ENCODE assay signal across 14 cellular contexts in the genomic region with DNA sequence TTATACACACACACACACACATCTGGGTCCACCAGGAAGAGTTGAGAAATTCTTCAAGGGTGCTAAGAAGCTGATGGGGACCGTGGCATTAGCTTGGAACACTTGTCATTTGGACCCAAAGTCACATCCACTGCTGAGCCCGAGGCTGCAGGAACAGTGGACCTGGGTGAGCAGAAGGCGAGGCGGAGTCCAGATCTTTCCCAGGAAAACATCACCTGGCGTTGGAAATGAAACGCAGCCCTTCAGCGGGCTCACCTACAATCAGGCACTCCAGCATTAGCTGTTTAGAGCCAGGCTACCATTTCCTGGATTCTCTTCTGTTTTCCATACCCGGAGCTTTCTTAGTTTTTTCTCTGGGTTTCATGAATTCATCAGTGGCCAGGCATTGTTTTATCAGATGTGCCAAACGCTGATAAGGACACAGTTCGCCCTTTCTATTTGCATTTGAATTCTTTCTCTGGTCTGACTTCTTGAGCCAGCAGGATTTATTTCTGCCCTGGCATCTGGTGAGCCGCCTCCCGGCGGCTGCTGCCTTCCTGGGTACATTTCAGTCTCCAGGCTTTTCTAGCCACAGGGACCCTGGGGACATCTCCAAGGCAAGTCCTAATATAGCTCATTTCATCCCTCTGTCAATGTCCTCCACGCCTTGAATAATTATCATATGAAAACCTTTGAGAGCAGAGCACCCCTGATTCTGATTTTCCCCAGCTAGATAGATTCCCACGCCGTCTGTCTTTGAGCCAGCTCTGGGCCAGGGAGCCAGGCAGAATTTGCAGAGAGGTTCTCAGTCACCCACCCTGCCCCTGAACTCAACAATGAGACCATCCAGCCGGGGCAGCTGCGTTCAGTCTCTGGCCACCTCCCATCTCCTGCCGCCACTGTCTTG.
DNase-seq lines count a peak whose midpoint lies in the region; ATAC-seq and TF ChIP-seq lines count a peak whose summit lies in the region.
"Had no signal": no experiment of that assay in that cellular context is flagged by ENCODE, and none has a peak within 500 bp of the region (broad histone marks: within the 10 kb centered on the region; RNA-seq: fewer than 3 reads in every experiment).

No MANE protein-coding gene starts in this region.

- POLR2A ChIA-PET in OCI-LY7 (lab: Charles Lee) (interaction anchor here (1.1 kb wide), 1 partner anchor 9 kb away, joined by 3 read pairs; no protein-coding TSS in a partner anchor), A673 (lab: Charles Lee; ENCODE audit: low non-redundant PET) (interaction anchor here (0.6 kb wide), 1 partner anchor 73 kb away, joined by 14 read pairs; no protein-coding TSS in a partner anchor)

- H3K27ac Mint-ChIP-seq in mesothelial cell of epicardium = peak overlapping the region; percentile 2
- H3K27ac Mint-ChIP-seq: IgD-negative memory B cell had no signal

- no peaks in the 10 kb centered on the region for H3K36me3 Mint-ChIP-seq in mesothelial cell of epicardium
- H3K36me3 Mint-ChIP-seq: IgD-negative memory B cell had no signal

- no peak overlapping the region for H3K4me2 ChIP-seq in OCI-LY7 (ENCODE audit: low read length)

- CTCF ChIA-PET in OCI-LY7 (lab: Charles Lee; ENCODE audit: unreplicated experiment) = interaction anchor here (0.7 kb wide), 1 partner anchor 35 kb away, joined by 3 read pairs; no protein-coding TSS in a partner anchor
- CTCF ChIA-PET in A673 (lab: Charles Lee) = no interaction called here

- H3K36me3 ChIP-seq in body of pancreas (replicated peaks in 1 of 2; ENCODE audit: insufficient read depth in 1 of 2, low read depth in 2 of 2) (no peaks in the 10 kb centered on the region), OCI-LY7 (ENCODE audit: insufficient read depth, low read length) (no peaks in the 10 kb centered on the region), A673 (ENCODE audit: insufficient read depth, low read length, poor library complexity, severe bottlenecking) (no peaks in the 10 kb centered on the region)
- H3K36me3 ChIP-seq: suprapubic skin had no signal

- H3K27ac ChIP-seq in body of pancreas (no peak overlapping the region), OCI-LY7 (ENCODE audit: low read depth, low read length, poor library complexity, severe bottlenecking) (no peak overlapping the region), A673 (ENCODE audit: low read depth, low read length, poor library complexity, severe bottlenecking) (no peak overlapping the region)
- H3K27ac ChIP-seq: suprapubic skin had no signal

- peaks cover 3% of the 10 kb centered on the region for H3K27me3 Mint-ChIP-seq in mesothelial cell of epicardium (ENCODE audit: low read depth)

- no peaks in the 10 kb centered on the region for H3K9me2 ChIP-seq in OCI-LY7 (ENCODE audit: insufficient read depth, low read length)

- no peaks in the 10 kb centered on the region for H3K4me1 ChIP-seq in body of pancreas
- no peaks in the 10 kb centered on the region for H3K4me1 ChIP-seq in OCI-LY7 (ENCODE audit: insufficient read depth, low read length, poor library complexity, severe bottlenecking)
- H3K4me1 ChIP-seq in A673 (ENCODE audit: insufficient read depth, low read length, poor library complexity, severe bottlenecking) = no peaks in the 10 kb centered on the region

- peak; percentile 30 for ATAC-seq in body of pancreas

- TF ChIP-seq CTCF in body of pancreas (IDR thresholded peaks at IDR 0.05) (no peak), mesothelial cell of epicardium (IDR thresholded peaks at IDR 0.05; ENCODE audit: unreplicated experiment) (no peak), OCI-LY7 (conservative IDR thresholded peaks at IDR 0.05; ENCODE audit: low read length) (no peak), A673 (conservative IDR thresholded peaks at IDR 0.05; ENCODE audit: low read depth, low read length) (no peak)

- DNase-seq in DMS53 (lab: John Stamatoyannopoulos, UW) (peak; percentile 41), DMS53 treated with DMSO at 0.1 percent for 48 hours (lab: John Stamatoyannopoulos, UW; ENCODE audit: unreplicated experiment) (no peak), body of pancreas (no peak), mesothelial cell of epicardium (ENCODE audit: low spot score in 2 of 2, unreplicated experiment in 2 of 2) (no peak), superior temporal gyrus (ENCODE audit: extremely low spot score) (peak; percentile 89), OCI-LY7 (ENCODE audit: low spot score) (no peak), A673 (ENCODE audit: low spot score) (no peak), glomerular visceral epithelial cell (ENCODE audit: extremely low spot score) (no peak)
- DNase-seq: 8988T; activated T-cell treated with anti-CD3 and anti-CD28 coated beads, Interleukin-2, amount 50 U/mL, for 1 hour; effector memory CD4-positive, alpha-beta T cell; islet precursor cell had no signal

- H3K27me3 ChIP-seq in body of pancreas (no peaks in the 10 kb centered on the region), A673 (replicated peaks; ENCODE audit: insufficient read depth, low read depth, low read length, poor library complexity) (no peaks in the 10 kb centered on the region)

- H4K20me1 ChIP-seq in OCI-LY7 (ENCODE audit: insufficient read depth, low read length) = no peaks in the 10 kb centered on the region

- H3K4me3 Mint-ChIP-seq in mesothelial cell of epicardium = no peak overlapping the region
- H3K4me3 Mint-ChIP-seq: IgD-negative memory B cell had no signal

- intact Hi-C loops in body of pancreas (cut with DNase I) (no loop called here), OCI-LY7 (cut with micrococcal nuclease; ENCODE audit: unreplicated experiment) (no loop called here), A673 (cut with micrococcal nuclease; ENCODE audit: unreplicated experiment) (no loop called here)

- H3K9me3 ChIP-seq in body of pancreas = no peaks in the 10 kb centered on the region
- no peaks in the 10 kb centered on the region for H3K9me3 ChIP-seq in OCI-LY7 (ENCODE audit: low read length)
- no peaks in the 10 kb centered on the region for H3K9me3 ChIP-seq in A673 (ENCODE audit: low read depth, low read length, poor library complexity, severe bottlenecking)
- H3K9me3 ChIP-seq: suprapubic skin had no signal

- TF ChIP-seq POLR2A in body of pancreas (IDR thresholded peaks at IDR 0.05) = no peak

- H3K4me3 ChIP-seq in body of pancreas (no peak overlapping the region), OCI-LY7 (ENCODE audit: low read depth, low read length, poor library complexity, severe bottlenecking) (no peak overlapping the region), A673 (ENCODE audit: low read depth, low read length, poor library complexity, severe bottlenecking) (no peak overlapping the region)
- H3K4me3 ChIP-seq: suprapubic skin had no signal

- H3K79me2 ChIP-seq in OCI-LY7 (ENCODE audit: insufficient read depth, low read depth, low read length) = no peaks in the 10 kb centered on the region

- H3K9me3 Mint-ChIP-seq in mesothelial cell of epicardium = no peaks in the 10 kb centered on the region

- H3K4me1 Mint-ChIP-seq in mesothelial cell of epicardium = peaks cover 45% of the 10 kb centered on the region
- H3K4me1 Mint-ChIP-seq: IgD-negative memory B cell had no signal

- WGBS in body of pancreas, 2 donors = 43 to 57% methylated on average over 19 of the region's 19 CpGs

- BruUV-seq in OCI-LY7 (replicated peaks; lab: Mats Ljungman, UMichigan) (no TSS peak), A673 (replicated peaks; lab: Mats Ljungman, UMichigan) (no TSS peak)

- H2AFZ ChIP-seq in OCI-LY7 (ENCODE audit: low read length) = no peak overlapping the region

Comparison
In these comparisons a context has a peak if more than half of its experiments do, and no peak if none do; other contexts are left out.
1. DNase-seq: peak in DMS53 (single experiment) and superior temporal gyrus (single experiment); none in DMS53 treated with DMSO at 0.1 percent for 48 hours (single experiment), body of pancreas (0 of 4), mesothelial cell of epicardium (0 of 2), OCI-LY7 (single experiment), A673 (single experiment) and glomerular visceral epithelial cell (single experiment).